8 cellular contexts compared by ENCODE assay signal in genomic region chrX:47854474-47854873, GRCh38. TPM values are rescaled to one million over a fixed set of nuclear protein-coding genes. Genes with fewer than 3 reads are reported as not detected.
A peak's percentile ranks its signal among the peaks of the same experiment; 100 is the strongest.
DNase-seq lines count a peak whose midpoint lies in the region; ATAC-seq and TF ChIP-seq lines count a peak whose summit lies in the region.

No MANE protein-coding gene starts in this region.

- no peaks in the 10 kb centered on the region for H3K4me1 ChIP-seq in lung (ENCODE audit: control insufficient read depth in 2 of 2, insufficient read depth in 2 of 2, low read length in 2 of 2)

- peak; percentile 30 for DNase-seq in ELR (ENCODE audit: low read depth)
- DNase-seq in NCI-H524 treated with DMSO at 0.1 percent for 48 hours (lab: John Stamatoyannopoulos, UW) = peak; percentile 2
- DNase-seq in MCF 10A (ENCODE audit: unreplicated experiment) = peak; percentile 17
- DNase-seq in lung (ENCODE audit: low spot score) = no peak
- no peak for DNase-seq in 8988T
- no peak for DNase-seq in glomerular visceral epithelial cell (ENCODE audit: extremely low spot score)

- H3K9me3 Mint-ChIP-seq in MCF 10A (ENCODE audit: unreplicated experiment) = peaks cover 5% of the 10 kb centered on the region

- H3K4me1 Mint-ChIP-seq in MCF 10A (ENCODE audit: insufficient read depth, unreplicated experiment) = no peaks in the 10 kb centered on the region

- peaks cover 8% of the 10 kb centered on the region for H3K36me3 Mint-ChIP-seq in MCF 10A (ENCODE audit: insufficient read depth, unreplicated experiment)

- intact Hi-C loops in MCF 10A (cut with micrococcal nuclease) = no loop called here

- peaks cover 10% of the 10 kb centered on the region for H3K27me3 Mint-ChIP-seq in MCF 10A (ENCODE audit: insufficient read depth, unreplicated experiment)

- H3K36me3 ChIP-seq in lung (ENCODE audit: control insufficient read depth in 2 of 2, insufficient read depth in 2 of 2, low read length in 2 of 2) = peaks cover 2% of the 10 kb centered on the region in 2 donors

- BruUV-seq in MCF 10A (replicated peaks; lab: Mats Ljungman, UMichigan) = no TSS peak

- TF ChIP-seq CTCF in MCF 10A (IDR thresholded peaks at IDR 0.05; ENCODE audit: unreplicated experiment) (peak; percentile 21), lung (IDR thresholded peaks at IDR 0.05; ENCODE audit: control extremely low read depth, extremely low read depth) (peak; percentile 16)

- no peak overlapping the region for H3K4me3 ChIP-seq in lung

- no peak overlapping the region for H3K27ac ChIP-seq in lung (ENCODE audit: low read depth in 1 of 2, low read length in 1 of 2)

- POLR2A ChIA-PET in MCF 10A (lab: Yijun Ruan, JAX) = no interaction called here

- no peak for ATAC-seq in lung (ENCODE audit: insufficient read depth, low FRiP score)
- no peak for ATAC-seq in GM21390 (IDR thresholded peaks at IDR 0.05; ENCODE audit: unreplicated experiment)
- ATAC-seq in HG03378 (IDR thresholded peaks at IDR 0.05; ENCODE audit: unreplicated experiment) = no peak

- no peak overlapping the region for H3K4me3 Mint-ChIP-seq in MCF 10A (ENCODE audit: unreplicated experiment)

- H3K9me3 ChIP-seq in lung (ENCODE audit: control insufficient read depth in 2 of 2, insufficient read depth in 1 of 2, low read length in 1 of 2) = no peaks in the 10 kb centered on the region

- H3K27me3 ChIP-seq in lung (ENCODE audit: control insufficient read depth, insufficient read depth) = no peaks in the 10 kb centered on the region

- no peak overlapping the region for H3K27ac Mint-ChIP-seq in MCF 10A (ENCODE audit: low read depth, unreplicated experiment)

- CTCF ChIA-PET in MCF 10A (lab: Yijun Ruan, JAX) = interaction anchor here (0.7 to 2.5 kb wide), 7 partner anchors 10 to 173 kb away, joined by 3 to 20 read pairs (median 6); no protein-coding TSS in a partner anchor

- 57 to 62% methylated on average over 10 of the region's 10 CpGs for WGBS in lung, 2 donors

RNA-seq across cellular contexts. Expression of gene ZNF81, which starts 17.8 kb away (rescaled TPM):
- total RNA-seq in MCF 10A (2022) (7.5 and 7.8 TPM in 2 replicates), lung (10 to 100 TPM; 10.6 to 11.8 TPM)
- polyA plus RNA-seq in lung = 1 to 10 TPM in 1 of 2 donors, under 1 TPM in 1; 0.75 to 2.5 TPM

Comparison
In these comparisons a context has a peak if more than half of its experiments do, and no peak if none do; other contexts are left out.
1. DNase-seq: peak in ELR (single experiment), NCI-H524 treated with DMSO at 0.1 percent for 48 hours (single experiment) and MCF 10A (single experiment); none in lung (single experiment), 8988T (single experiment) and glomerular visceral epithelial cell (single experiment).